ENCODE assay signal across 10 cellular contexts in the genomic region with DNA sequence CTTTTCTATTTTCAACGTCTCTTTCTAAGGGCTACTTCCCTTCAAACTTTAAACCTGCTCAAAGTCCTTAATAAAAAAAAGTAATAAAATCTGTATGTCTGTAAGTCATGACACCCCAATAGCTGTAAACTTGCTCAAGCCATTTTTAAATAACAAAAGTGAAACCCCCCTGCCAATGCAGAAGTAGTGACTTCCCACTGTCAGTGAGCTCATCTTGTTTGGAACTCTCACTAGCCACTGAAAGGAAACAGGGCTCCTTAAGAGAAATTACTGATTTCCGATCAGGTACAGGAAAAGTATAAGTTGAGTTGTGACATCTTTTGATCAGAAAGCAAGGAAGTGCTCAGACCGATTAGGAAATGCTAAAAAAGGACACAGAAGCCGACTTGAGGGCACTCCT. TPM values are rescaled to one million over a fixed set of nuclear protein-coding genes. Genes with fewer than 3 reads are reported as not detected.
DNase-seq lines count a peak whose midpoint lies in the region; ATAC-seq, FAIRE-seq and TF ChIP-seq lines count a peak whose summit lies in the region.
"Had no signal": no experiment of that assay in that cellular context is flagged by ENCODE, and none has a peak within 500 bp of the region (broad histone marks: within the 10 kb centered on the region; RNA-seq: fewer than 3 reads in every experiment).

No MANE protein-coding gene starts in this region.

- no peak overlapping the region for H3K4me3 Mint-ChIP-seq in endodermal cell

- TF ChIP-seq POLR2A in GM12891 (IDR thresholded peaks at IDR 0.05; ENCODE audit: low read depth, low read length): no peak
- no peak for TF ChIP-seq POLR2A in testis (IDR thresholded peaks at IDR 0.05)

- peaks cover 8% of the 10 kb centered on the region for H3K36me3 Mint-ChIP-seq in endodermal cell (ENCODE audit: low read depth)

- peaks cover 5% of the 10 kb centered on the region for H3K4me1 ChIP-seq in endodermal cell (ENCODE audit: control insufficient read depth, insufficient read depth, low read length)
- H3K4me1 ChIP-seq in testis: peaks cover 19% of the 10 kb centered on the region
- H3K4me1 ChIP-seq in HAP-1: no peaks in the 10 kb centered on the region; the same call in 1 of the 2 replicates

- no peak for FAIRE-seq in GM12891 (lab: Jason Lieb, UNC)

- DNase-seq in GM12891 (ENCODE audit: insufficient read length, low spot score): peak; percentile 26
- peak; percentile 39 for DNase-seq in GM20000 (ENCODE audit: low spot score)
- DNase-seq in endodermal cell: no peak
- no peak for DNase-seq in omental fat pad (ENCODE audit: low spot score)
- DNase-seq in testis: no peak
- DNase-seq in HAP-1 (ENCODE audit: low spot score in 2 of 2): no peak
- DNase-seq: cerebellar nuclear complex, left cardiac atrium had no signal

- TF ChIP-seq CTCF in GM20000 (IDR thresholded peaks at IDR 0.05; ENCODE audit: extremely low read depth, missing control alignments) (no peak), endodermal cell (conservative IDR thresholded peaks at IDR 0.05) (no peak), omental fat pad (IDR thresholded peaks at IDR 0.05) (no peak), testis (IDR thresholded peaks at IDR 0.05) (no peak)

- H3K9me3 ChIP-seq in endodermal cell (ENCODE audit: control insufficient read depth, low read length) (peaks cover 3% of the 10 kb centered on the region), testis (no peaks in the 10 kb centered on the region), HAP-1 (no peaks in the 10 kb centered on the region)

- no peaks in the 10 kb centered on the region for H3K9me3 Mint-ChIP-seq in endodermal cell

- H3K36me3 ChIP-seq in endodermal cell (ENCODE audit: control insufficient read depth, insufficient read depth, low read length): no peaks in the 10 kb centered on the region
- no peaks in the 10 kb centered on the region for H3K36me3 ChIP-seq in testis (ENCODE audit: low read depth, missing control alignments)
- H3K36me3 ChIP-seq in HAP-1 (replicated peaks): no peaks in the 10 kb centered on the region

- intact Hi-C loops in testis (cut with DNase I; ENCODE audit: low total_unique reads): no loop called here

- H3K27me3 ChIP-seq in endodermal cell (ENCODE audit: control insufficient read depth, insufficient read depth, low read length, poor library complexity, severe bottlenecking) (no peaks in the 10 kb centered on the region), testis (no peaks in the 10 kb centered on the region), HAP-1 (ENCODE audit: low read depth) (no peaks in the 10 kb centered on the region)

- in situ Hi-C loops in HAP-1 (cut with MboI; ENCODE audit: low sequenced_read_pairs): no loop called here

- 75 to 80% methylated on average over 3 of the region's 4 CpGs for WGBS in endodermal cell (ENCODE audit: insufficient coverage in 1 of 2, insufficient read length in 1 of 2), 2 experiments
- WGBS in testis, 2 donors: 62 to 65% methylated on average over 4 of the region's 4 CpGs

- H3K4me1 Mint-ChIP-seq in endodermal cell: peaks cover 30% of the 10 kb centered on the region

- peak overlapping the region; percentile 5 for H3K27ac Mint-ChIP-seq in endodermal cell

- H3K9ac ChIP-seq in endodermal cell (ENCODE audit: extremely low read depth, low read length, poor library complexity, severe bottlenecking): no peak overlapping the region

- H3K27ac ChIP-seq in endodermal cell (ENCODE audit: low read depth, low read length) (no peak overlapping the region), testis (no peak overlapping the region)

- ATAC-seq in HG03575 (IDR thresholded peaks at IDR 0.05; ENCODE audit: extremely low read depth, insufficient number of reproducible peaks, low FRiP score, unreplicated experiment): peak; percentile 42
- ATAC-seq in omental fat pad (ENCODE audit: low FRiP score): no peak
- ATAC-seq in HG03439 (IDR thresholded peaks at IDR 0.05; ENCODE audit: unreplicated experiment): no peak
- ATAC-seq: left cardiac atrium had no signal

- no peaks in the 10 kb centered on the region for H3K27me3 Mint-ChIP-seq in endodermal cell (ENCODE audit: insufficient read depth)

- no peak overlapping the region for H3K4me3 ChIP-seq in endodermal cell (ENCODE audit: low read length)
- H3K4me3 ChIP-seq in testis: no peak overlapping the region
- no peak overlapping the region for H3K4me3 ChIP-seq in HAP-1

TF ChIP-seq in GM12891, 5 proteins besides CTCF, POLR2A, EP300 and RAD21:
- no peak for TF ChIP-seq PAX5 (IDR thresholded peaks at IDR 0.05; ENCODE audit: insufficient read depth, low read length, severe bottlenecking)
- TF ChIP-seq SPI1 (IDR thresholded peaks at IDR 0.05; ENCODE audit: low read depth, low read length): no peak
- no peak for TF ChIP-seq POLR2AphosphoS5 (IDR thresholded peaks at IDR 0.05; ENCODE audit: low read depth, low read length)
- no peak for TF ChIP-seq POU2F2 (IDR thresholded peaks at IDR 0.05; ENCODE audit: low read depth, low read length)
- no peak for TF ChIP-seq TAF1 (IDR thresholded peaks at IDR 0.05; ENCODE audit: low read depth, low read length)

RNA-seq across cellular contexts. Expression of gene GPR171, which starts 27.6 kb away (rescaled TPM):
- polyA plus RNA-seq in GM12891 (2012; ENCODE audit: low read depth, missing spikeins): 2.7 TPM
- total RNA-seq in endodermal cell: not detected
- polyA plus RNA-seq in endodermal cell (2013, experiment 1 of 2): not detected
- not detected for polyA plus RNA-seq in endodermal cell (2013, experiment 2 of 2)
- 10 to 100 TPM in 1 of 4 donors, 1 to 10 TPM in 3; 2.8 to 10.6 (median 4.7) TPM for total RNA-seq in omental fat pad
- under 1 TPM in 1 of 2 donors, not detected in 1; 0.62 TPM for total RNA-seq in testis
- polyA plus RNA-seq in testis (ENCODE audit: insufficient read depth, low read depth, low replicate concordance): 0.22 TPM

RNA-seq across cellular contexts. Expression of gene P2RY14, which starts 47.7 kb away (rescaled TPM):
- polyA plus RNA-seq in GM12891 (2012; ENCODE audit: low read depth, missing spikeins): 0.06 TPM
- not detected for total RNA-seq in endodermal cell
- polyA plus RNA-seq in endodermal cell (2013, experiment 1 of 2): not detected
- not detected for polyA plus RNA-seq in endodermal cell (2013, experiment 2 of 2)
- total RNA-seq in omental fat pad: 10 to 100 TPM in 1 of 4 donors, 1 to 10 TPM in 3; 2.2 to 12.8 (median 6.4) TPM
- under 1 TPM; 0.47 to 0.50 TPM for total RNA-seq in testis
- polyA plus RNA-seq in testis (ENCODE audit: insufficient read depth, low read depth, low replicate concordance): 0.79 TPM

Comparison
In these comparisons a context has a peak if more than half of its experiments do, and no peak if none do; other contexts are left out.
1. DNase-seq: peak in GM12891 (single experiment) and GM20000 (single experiment); none in endodermal cell (single experiment), omental fat pad (single experiment), testis (single experiment) and HAP-1 (0 of 2).